Comparison of ENCODE assay signal across 8 cellular contexts in the genomic region with DNA sequence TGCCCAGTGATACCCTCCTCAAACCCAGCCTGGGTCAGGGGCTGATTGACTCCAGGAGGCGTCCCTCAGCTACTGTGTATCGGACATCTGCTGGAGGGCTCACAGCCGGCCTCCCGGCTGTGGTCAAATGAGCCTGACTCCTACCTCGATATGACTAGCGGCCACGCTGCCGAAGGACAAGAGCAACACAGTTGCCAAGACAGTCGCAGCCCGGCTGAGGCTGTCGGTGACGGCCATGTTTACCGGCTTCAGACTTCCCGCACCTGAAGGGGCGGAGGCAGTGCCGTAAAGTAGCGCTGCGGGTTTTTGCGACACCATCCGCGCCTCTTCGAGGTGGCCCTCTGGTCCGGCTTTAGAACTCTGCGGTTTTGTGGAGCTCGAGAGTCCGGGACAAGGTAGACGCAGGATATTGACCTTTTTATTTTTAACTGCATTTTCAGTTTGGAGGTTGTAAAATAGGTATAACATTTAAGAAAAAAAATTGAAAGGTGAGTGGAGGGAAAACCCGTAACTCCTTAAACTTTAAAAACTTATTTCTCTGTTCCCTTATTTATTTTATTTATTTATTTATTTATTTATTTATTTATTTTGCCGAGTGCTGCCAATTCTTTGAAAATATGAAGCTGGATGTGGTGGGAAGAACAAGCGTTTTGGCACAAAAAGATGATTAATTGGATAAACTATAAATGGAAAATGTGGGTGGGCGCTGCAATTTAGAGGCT. TPM values are rescaled to one million over a fixed set of nuclear protein-coding genes. Genes with fewer than 3 reads are reported as not detected.
DNase-seq lines count a peak whose midpoint lies in the region; ATAC-seq and TF ChIP-seq lines count a peak whose summit lies in the region.

A gene (minus strand): TSS at position 265 of the 722 bp plus-strand sequence. CDS start 28 bp downstream, at position 237.

- peak within 1 kb of the TSS; percentile 84 for H3K9ac ChIP-seq in OCI-LY3 (ENCODE audit: low read length)

- DNase-seq in DMS 273 (lab: John Stamatoyannopoulos, UW; ENCODE audit: unreplicated experiment) (peak; percentile 96), HuH-7 (ENCODE audit: low spot score) (peak; percentile 58), activated T-cell treated with anti-CD3 and anti-CD28 coated beads for 4 hours (peak; percentile 81), epithelial cell of esophagus (ENCODE audit: low read depth) (peak; percentile 91)
- peak; percentile 61 to 76 for DNase-seq in stimulated activated CD8-positive, alpha-beta memory T cell treated with anti-CD3 and anti-CD28 coated beads, Interleukin-4, amount 100 ng/mL, for 1 hour (ENCODE audit: low read depth in 2 of 2, low spot score in 1 of 2)

- no peaks in the 10 kb centered on the region; the same call in 1 of the 2 replicates for H3K79me2 ChIP-seq in OCI-LY3 (ENCODE audit: low read length)

- H3K9me3 ChIP-seq in OCI-LY3 (ENCODE audit: insufficient read depth, low read length) (no peaks in the 10 kb centered on the region), mononuclear cell (ENCODE audit: low read depth, low read length) (no peaks in the 10 kb centered on the region)

- peak; percentile 98 for ATAC-seq in GM21515 (IDR thresholded peaks at IDR 0.05; ENCODE audit: unreplicated experiment)

- H3K4me3 ChIP-seq in OCI-LY3 (ENCODE audit: low read length) (peak within 1 kb of the TSS; percentile 85), epithelial cell of esophagus (ENCODE audit: low read length) (peak within 1 kb of the TSS; percentile 99), mononuclear cell (ENCODE audit: low read length) (peak within 1 kb of the TSS; percentile 73)

- peak within 1 kb of the TSS; percentile 82 for H3K4me2 ChIP-seq in OCI-LY3 (ENCODE audit: low read length)

- H3K36me3 ChIP-seq in OCI-LY3 (replicated peaks; ENCODE audit: low read depth, low read length): no peaks in the 10 kb centered on the region

- H3K27ac ChIP-seq in OCI-LY3 (ENCODE audit: low read length): peak within 1 kb of the TSS; percentile 19; the same call in 1 of the 2 replicates

- H3K4me1 ChIP-seq in OCI-LY3 (ENCODE audit: low read length): peaks cover 6% of the 10 kb centered on the region
- H3K4me1 ChIP-seq in mononuclear cell (ENCODE audit: insufficient read depth, low read length): peaks cover 13% of the 10 kb centered on the region

- H3K27me3 ChIP-seq in OCI-LY3 (ENCODE audit: low read depth, low read length) (no peaks in the 10 kb centered on the region), mononuclear cell (ENCODE audit: insufficient read depth, low read length) (no peaks in the 10 kb centered on the region)

- H2AFZ ChIP-seq in OCI-LY3 (ENCODE audit: low read depth, low read length): peak within 1 kb of the TSS; percentile 100

- TF ChIP-seq CTCF in OCI-LY3 (IDR thresholded peaks at IDR 0.05; ENCODE audit: low read depth, low read length) (no peak), epithelial cell of esophagus (IDR thresholded peaks at IDR 0.05; ENCODE audit: insufficient read depth, low read depth, low read length, missing control alignments) (no peak)

- H4K20me1 ChIP-seq in OCI-LY3 (ENCODE audit: insufficient read depth, low read length): no peaks in the 10 kb centered on the region

RNA-seq across cellular contexts. Expression of the gene that starts here (rescaled TPM):
- 14.4 TPM for total RNA-seq in mononuclear cell

Comparison
In these comparisons a context has a peak if more than half of its experiments do, and no peak if none do; other contexts are left out.
1. Peak in every context shown above with its lines: DNase-seq, ATAC-seq, H3K4me3 ChIP-seq and H3K27ac ChIP-seq.